25 cellular contexts compared by ENCODE assay signal in the genomic region with DNA sequence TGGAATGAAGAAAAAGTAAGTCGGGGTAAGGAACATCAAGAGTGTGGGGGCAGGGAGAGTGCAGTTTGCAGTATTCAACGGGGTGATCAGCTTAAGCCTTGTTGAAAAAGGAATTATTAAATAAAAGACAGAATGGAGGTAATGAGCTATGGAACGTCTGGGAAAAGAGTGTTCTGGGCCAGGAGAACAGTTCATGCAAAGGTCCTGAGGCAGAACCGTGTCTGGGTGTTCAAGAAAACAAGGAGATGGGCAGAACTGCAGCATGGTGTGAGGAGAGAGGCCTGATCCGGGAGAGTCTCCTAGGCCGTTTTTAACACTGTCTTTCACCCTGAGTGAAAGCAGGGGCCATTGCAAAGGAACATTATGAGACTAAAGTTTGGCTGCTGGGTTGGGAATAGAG.
"Had no signal": no experiment of that assay in that cellular context is flagged by ENCODE, and none has a peak within 500 bp of the region (broad histone marks: within the 10 kb centered on the region; RNA-seq: fewer than 3 reads in every experiment).

No MANE protein-coding gene starts in this region.

- H3K36me3 ChIP-seq: breast epithelium, colonic mucosa, gastrocnemius medialis, left ventricle myocardium inferior, right atrium auricular region, thyroid gland, upper lobe of right lung, WERI-Rb-1 had no signal

- H3K9me3 Mint-ChIP-seq: activated naive CD8-positive, alpha-beta T cell treated with anti-CD3 and anti-CD28 coated beads for 36 hours; activated T-cell treated with anti-CD3 and anti-CD28 coated beads, Interleukin-2, amount 50 U/mL, for 24 hours; activated T-helper 17 cell treated with anti-CD3 and anti-CD28 coated beads, Interleukin-2, amount 50 U/mL, for 72 hours; effector memory CD8-positive, alpha-beta T cell; mesothelial cell of epicardium; natural killer cell treated with Interleukin-12 subunit alpha and Interleukin-12 subunit beta and Interleukin-15 and Interleukin-18, amount 100 ng/mL, for 72 hours; stimulated activated naive CD8-positive, alpha-beta T cell treated with anti-CD3 and anti-CD28 coated beads, Interleukin-15, Interleukin-2, amounts not matched to agents 100 ng/mL and 50 ng/mL, for 24 hours had no signal

- H3K27ac ChIP-seq: breast epithelium, colonic mucosa, dorsolateral prefrontal cortex, gastrocnemius medialis, left ventricle myocardium inferior, psoas muscle, right atrium auricular region, thyroid gland, upper lobe of right lung, WERI-Rb-1 had no signal

- H3K4me3 ChIP-seq: breast epithelium, colonic mucosa, dorsolateral prefrontal cortex, gastrocnemius medialis, left ventricle myocardium inferior, psoas muscle, right atrium auricular region, thyroid gland, upper lobe of right lung had no signal

- H3K27ac Mint-ChIP-seq: activated T-cell treated with anti-CD3 and anti-CD28 coated beads, Interleukin-2, amount 50 U/mL, for 24 hours; mesothelial cell of epicardium; natural killer cell treated with Interleukin-12 subunit alpha and Interleukin-12 subunit beta and Interleukin-15 and Interleukin-18, amount 100 ng/mL, for 72 hours had no signal

- H3K27me3 Mint-ChIP-seq: activated naive CD8-positive, alpha-beta T cell treated with anti-CD3 and anti-CD28 coated beads for 36 hours; activated T-cell treated with anti-CD3 and anti-CD28 coated beads, Interleukin-2, amount 50 U/mL, for 24 hours; activated T-helper 17 cell treated with anti-CD3 and anti-CD28 coated beads, Interleukin-2, amount 50 U/mL, for 72 hours; stimulated activated naive CD8-positive, alpha-beta T cell treated with anti-CD3 and anti-CD28 coated beads, Interleukin-15, Interleukin-2, amounts not matched to agents 100 ng/mL and 50 ng/mL, for 24 hours had no signal

- H3K9me3 ChIP-seq: breast epithelium, colonic mucosa, gastrocnemius medialis, left ventricle myocardium inferior, psoas muscle, right atrium auricular region, thyroid gland, upper lobe of right lung had no signal

- H3K4me3 Mint-ChIP-seq: activated naive CD8-positive, alpha-beta T cell treated with anti-CD3 and anti-CD28 coated beads for 36 hours; activated T-cell treated with anti-CD3 and anti-CD28 coated beads, Interleukin-2, amount 50 U/mL, for 24 hours; mesothelial cell of epicardium; natural killer cell treated with Interleukin-12 subunit alpha and Interleukin-12 subunit beta and Interleukin-15 and Interleukin-18, amount 100 ng/mL, for 72 hours; stimulated activated naive CD8-positive, alpha-beta T cell treated with anti-CD3 and anti-CD28 coated beads, Interleukin-15, Interleukin-2, amounts not matched to agents 100 ng/mL and 50 ng/mL, for 24 hours had no signal

- H3K36me3 Mint-ChIP-seq: activated naive CD8-positive, alpha-beta T cell treated with anti-CD3 and anti-CD28 coated beads for 36 hours; mesothelial cell of epicardium; natural killer cell treated with Interleukin-12 subunit alpha and Interleukin-12 subunit beta and Interleukin-15 and Interleukin-18, amount 100 ng/mL, for 72 hours had no signal

- H3K4me1 ChIP-seq: colonic mucosa, gastrocnemius medialis, psoas muscle, right atrium auricular region, thyroid gland had no signal

- H3K27me3 ChIP-seq: breast epithelium, colonic mucosa, gastrocnemius medialis, right atrium auricular region, thyroid gland, upper lobe of right lung had no signal

- ATAC-seq: activated T-helper 17 cell treated with anti-CD3 and anti-CD28 coated beads, Interleukin-2, amount 50 U/mL, for 72 hours; gastrocnemius medialis; natural killer cell treated with Interleukin-12 subunit alpha and Interleukin-12 subunit beta and Interleukin-15 and Interleukin-18, amount 100 ng/mL, for 72 hours; psoas muscle; upper lobe of right lung had no signal

- DNase-seq: activated CD4-positive, alpha-beta T cell treated with anti-CD3 and anti-CD28 coated beads for 1 hour; activated CD4-positive, alpha-beta T cell treated with anti-CD3 and anti-CD28 coated beads, Interleukin-2, amount 50 U/mL, for 4 hours; activated CD8-positive, alpha-beta memory T cell treated with anti-CD3 and anti-CD28 coated beads for 24 hours; activated CD8-positive, alpha-beta memory T cell treated with anti-CD3 and anti-CD28 coated beads, Interleukin-2, amount 50 U/mL, for 4 hours; activated naive CD8-positive, alpha-beta T cell treated with anti-CD3 and anti-CD28 coated beads for 36 hours; activated T-cell treated with anti-CD3 and anti-CD28 coated beads, Interleukin-2, amount 50 U/mL, for 24 hours; amniotic stem cell; colonic mucosa; dorsolateral prefrontal cortex; effector memory CD8-positive, alpha-beta T cell; gastrocnemius medialis; hypothalamus; left ventricle myocardium inferior; psoas muscle; stimulated activated CD4-positive, alpha-beta T cell treated with anti-CD3 and anti-CD28 coated beads, Interleukin-4, amount 100 ng/mL, for 24 hours; substantia nigra; thyroid gland; upper lobe of right lung; WERI-Rb-1 had no signal
